14 cellular contexts compared by ENCODE assay signal in genomic region chrX:83077606-83078005, GRCh38.
A peak's percentile ranks its signal among the peaks of the same experiment; 100 is the strongest.
DNase-seq lines count a peak whose midpoint lies in the region; FAIRE-seq and TF ChIP-seq lines count a peak whose summit lies in the region.
"Had no signal": no experiment of that assay in that cellular context is flagged by ENCODE, and none has a peak within 500 bp of the region (broad histone marks: within the 10 kb centered on the region; RNA-seq: fewer than 3 reads in every experiment).

No MANE protein-coding gene starts in this region.

- H3K4me2 ChIP-seq in MM.1S (ENCODE audit: low read depth, low read length) = no peak overlapping the region

- no peak overlapping the region for H3K9ac ChIP-seq in MM.1S (ENCODE audit: low read length)

- FAIRE-seq in GM19239 (lab: Jason Lieb, UNC) = no peak

- H2AFZ ChIP-seq in MM.1S (ENCODE audit: low read length) = no peak overlapping the region

- H3K4me3 ChIP-seq in MM.1S (ENCODE audit: low read length) = no peak overlapping the region
- H3K4me3 ChIP-seq in ovary = no peak overlapping the region
- H3K4me3 ChIP-seq in MG63 = no peak overlapping the region

- no peaks in the 10 kb centered on the region for H3F3A ChIP-seq in MM.1S (ENCODE audit: insufficient read depth, low read length)

- TF ChIP-seq EP300 in ovary (IDR thresholded peaks at IDR 0.05) = no peak

- H3K9me3 ChIP-seq in MM.1S (replicated peaks; ENCODE audit: insufficient read depth, low read length) (no peaks in the 10 kb centered on the region), ovary (no peaks in the 10 kb centered on the region), MG63 (no peaks in the 10 kb centered on the region)

- no peaks in the 10 kb centered on the region for H3K9me2 ChIP-seq in MM.1S (replicated peaks; ENCODE audit: insufficient read depth, low read length)

- no peaks in the 10 kb centered on the region for H3K27me3 ChIP-seq in MM.1S (replicated peaks; ENCODE audit: insufficient read depth, low read length)
- H3K27me3 ChIP-seq in ovary = no peaks in the 10 kb centered on the region
- H3K27me3 ChIP-seq in MG63 = no peaks in the 10 kb centered on the region

- 58 to 80% (median 79%) methylated on average over 1 of the region's 1 CpG for WGBS in ovary, 3 donors

- H3K79me2 ChIP-seq in MM.1S (ENCODE audit: low read length) = no peaks in the 10 kb centered on the region

- H3K27ac ChIP-seq in MM.1S (ENCODE audit: low read length) (no peak overlapping the region), ovary (no peak overlapping the region)

- H4K20me1 ChIP-seq in MM.1S (ENCODE audit: insufficient read depth, low read length) = no peaks in the 10 kb centered on the region

- intact Hi-C loops in ovary (cut with DNase I) = no loop called here

- no peaks in the 10 kb centered on the region for H3K4me1 ChIP-seq in MM.1S (ENCODE audit: low read length)
- H3K4me1 ChIP-seq in ovary (ENCODE audit: insufficient read depth) = no peaks in the 10 kb centered on the region

- no peak for TF ChIP-seq CTCF in MM.1S (IDR thresholded peaks at IDR 0.05; ENCODE audit: low read length)
- TF ChIP-seq CTCF in ovary (IDR thresholded peaks at IDR 0.05) = no peak

- DNase-seq in DMS53 (lab: John Stamatoyannopoulos, UW) (peak; percentile 34), DMS53 treated with DMSO at 0.1 percent for 48 hours (lab: John Stamatoyannopoulos, UW; ENCODE audit: unreplicated experiment) (no peak), MM.1S (peak; percentile 12), middle frontal gyrus (ENCODE audit: extremely low spot score, low spot score) (peak; percentile 42), ovary (no peak), GM19239 (ENCODE audit: insufficient read length, low spot score) (no peak), MG63 (no peak)
- DNase-seq: 8988T; C1 segment of cervical spinal cord; CD4-positive, alpha-beta T cell; GOT3; H9; IMR-90; KBM-7 had no signal

- no peak for TF ChIP-seq POLR2A in ovary (IDR thresholded peaks at IDR 0.05)

- H3K36me3 ChIP-seq in MM.1S (replicated peaks; ENCODE audit: insufficient read depth, low read length) (no peaks in the 10 kb centered on the region), ovary (no peaks in the 10 kb centered on the region), MG63 (no peaks in the 10 kb centered on the region)

Comparison
In these comparisons a context has a peak if more than half of its experiments do, and no peak if none do; other contexts are left out.
1. DNase-seq: peak in DMS53 (single experiment), MM.1S (single experiment) and middle frontal gyrus (single experiment); none in DMS53 treated with DMSO at 0.1 percent for 48 hours (single experiment), ovary (0 of 5), GM19239 (single experiment) and MG63 (single experiment).